ENCODE assay signal across 28 cellular contexts in the genomic region with DNA sequence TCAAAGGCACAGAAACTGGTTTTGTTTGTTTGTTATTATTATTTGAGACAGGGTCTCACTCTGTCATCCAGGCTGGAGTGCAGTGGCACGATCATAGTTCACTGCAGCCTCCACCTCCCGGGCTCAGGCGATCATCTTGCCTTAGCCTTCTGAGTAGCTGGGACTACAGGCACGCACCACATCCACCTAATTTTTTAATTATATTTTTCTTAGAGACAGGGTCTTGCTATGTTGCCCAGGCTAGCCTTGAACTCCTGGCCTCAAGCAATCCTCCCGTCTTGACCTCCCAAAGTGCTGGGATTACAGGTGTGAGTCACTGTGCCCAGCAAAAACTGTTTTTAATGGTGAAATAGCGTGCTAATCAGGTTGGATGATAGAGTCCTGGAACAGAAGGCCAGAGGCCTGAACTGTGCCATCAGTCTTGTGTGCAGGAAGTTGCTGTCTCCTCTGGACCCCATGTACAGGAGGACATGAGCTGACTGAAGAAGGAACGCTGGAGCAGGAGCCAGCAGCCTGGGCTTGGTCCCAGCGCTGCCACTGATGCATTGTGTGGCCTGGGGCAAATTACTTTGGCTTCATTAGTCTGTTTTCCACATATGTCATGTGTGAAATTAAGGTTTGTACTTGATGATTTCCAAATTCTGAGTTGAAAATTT. TPM values are rescaled to one million over a fixed set of nuclear protein-coding genes. Genes with fewer than 3 reads are reported as not detected.
DNase-seq lines count a peak whose midpoint lies in the region; ATAC-seq and TF ChIP-seq lines count a peak whose summit lies in the region.
"Had no signal": no experiment of that assay in that cellular context is flagged by ENCODE, and none has a peak within 500 bp of the region (broad histone marks: within the 10 kb centered on the region; RNA-seq: fewer than 3 reads in every experiment).

No MANE protein-coding gene starts in this region.

- in situ Hi-C loops in GM23248 (cut with MboI), result no loop called here

- H2AFZ ChIP-seq in GM23248 (no peak overlapping the region), hepatocyte (no peak overlapping the region), PC-9 (no peak overlapping the region)

- POLR2A ChIA-PET in PC-9 (lab: Charles Lee; ENCODE audit: unreplicated experiment), result no interaction called here

- H3K36me3 ChIP-seq in GM23248 (ENCODE audit: low read depth), result no peaks in the 10 kb centered on the region
- H3K36me3 ChIP-seq in hepatocyte (replicated peaks; ENCODE audit: insufficient read depth, low read depth), result no peaks in the 10 kb centered on the region
- H3K36me3 ChIP-seq in PC-9 (ENCODE audit: low read depth), result no peaks in the 10 kb centered on the region
- H3K36me3 ChIP-seq: vagina had no signal

- H3K9me2 ChIP-seq in GM23248 (ENCODE audit: insufficient read depth) (no peaks in the 10 kb centered on the region), hepatocyte (replicated peaks; ENCODE audit: insufficient read depth) (no peaks in the 10 kb centered on the region), PC-9 (ENCODE audit: insufficient read depth) (no peaks in the 10 kb centered on the region)

- H3K9ac ChIP-seq in GM23248, result no peak overlapping the region

- H3K9me3 ChIP-seq in GM23248 (ENCODE audit: low read depth) (no peaks in the 10 kb centered on the region), hepatocyte (ENCODE audit: low read depth) (no peaks in the 10 kb centered on the region), PC-9 (ENCODE audit: insufficient read depth, low read depth) (no peaks in the 10 kb centered on the region)
- H3K9me3 ChIP-seq: mucosa of descending colon, vagina had no signal

- peaks cover 98% of the 10 kb centered on the region for H3K79me2 ChIP-seq in GM23248 (ENCODE audit: insufficient read depth)
- peaks cover 97% of the 10 kb centered on the region for H3K79me2 ChIP-seq in hepatocyte
- peaks cover 79% of the 10 kb centered on the region for H3K79me2 ChIP-seq in PC-9 (ENCODE audit: low read depth)

- H4K20me1 ChIP-seq in GM23248 (ENCODE audit: insufficient read depth) (peaks cover 14% of the 10 kb centered on the region; the same call in 1 of the 2 replicates), hepatocyte (ENCODE audit: insufficient read depth, poor library complexity, severe bottlenecking) (peaks cover 62% of the 10 kb centered on the region), PC-9 (ENCODE audit: insufficient read depth) (peaks cover 38% of the 10 kb centered on the region)

- CTCF ChIA-PET in PC-9 (lab: Charles Lee), result no interaction called here

- no peaks in the 10 kb centered on the region for H3F3A ChIP-seq in GM23248 (ENCODE audit: insufficient read depth)
- peaks cover 6% of the 10 kb centered on the region; the same call in 1 of the 2 replicates for H3F3A ChIP-seq in PC-9 (ENCODE audit: insufficient read depth, low read depth)

- TF ChIP-seq CTCF in AG09319 (IDR thresholded peaks at IDR 0.05; ENCODE audit: low read depth, low read length), result no peak
- TF ChIP-seq CTCF in foreskin fibroblast (IDR thresholded peaks at IDR 0.05; ENCODE audit: low read depth, low read length), result no peak
- no peak for TF ChIP-seq CTCF in hepatocyte (IDR thresholded peaks at IDR 0.05; ENCODE audit: poor library complexity)
- no peak for TF ChIP-seq CTCF in PC-9 (conservative IDR thresholded peaks at IDR 0.05)

- H3K4me3 ChIP-seq in GM23248 (no peak overlapping the region), foreskin fibroblast (ENCODE audit: low read depth in 1 of 2, low read length in 2 of 2) (no peak overlapping the region), hepatocyte (no peak overlapping the region), PC-9 (no peak overlapping the region)
- H3K4me3 ChIP-seq: mucosa of descending colon, SK-N-MC, vagina had no signal

- intact Hi-C loops in PC-9 (cut with micrococcal nuclease; ENCODE audit: unreplicated experiment), result no loop called here

- H3K4me2 ChIP-seq in GM23248 (ENCODE audit: unreplicated experiment), result no peak overlapping the region
- no peak overlapping the region for H3K4me2 ChIP-seq in hepatocyte
- no peak overlapping the region for H3K4me2 ChIP-seq in PC-9

- WGBS in GM23248 (ENCODE audit: low coverage in 1 of 2, low lambda C conversion rate in 2 of 2, missing lambda C conversion rate in 2 of 2), 2 experiments, result 73 to 76% methylated on average over 8 of the region's 8 CpGs
- WGBS in hepatocyte (ENCODE audit: low lambda C conversion rate, missing lambda C conversion rate), result 90% methylated on average over 8 of the region's 8 CpGs

- H3K4me1 ChIP-seq in GM23248 (ENCODE audit: insufficient read depth) (peaks cover 13% of the 10 kb centered on the region), hepatocyte (ENCODE audit: insufficient read depth) (peaks cover 20% of the 10 kb centered on the region), PC-9 (replicated peaks; ENCODE audit: insufficient read depth) (peaks cover 9% of the 10 kb centered on the region)

- H3K27me3 ChIP-seq in GM23248 (replicated peaks; ENCODE audit: insufficient read depth) (no peaks in the 10 kb centered on the region), hepatocyte (no peaks in the 10 kb centered on the region), PC-9 (ENCODE audit: insufficient read depth, low read depth) (no peaks in the 10 kb centered on the region)
- H3K27me3 ChIP-seq: vagina had no signal

- BruUV-seq in PC-9 (replicated peaks; lab: Mats Ljungman, UMichigan), result no TSS peak

- peak; percentile 18 for DNase-seq in AG09319 (ENCODE audit: extremely low read depth, low read depth)
- DNase-seq in GM23248, result peak; percentile 41
- peak; percentile 27 for DNase-seq in amniotic epithelial cell (ENCODE audit: low read depth)
- peak; percentile 4 to 34 for DNase-seq in foreskin fibroblast
- DNase-seq in hepatocyte (ENCODE audit: low spot score), result no peak
- no peak for DNase-seq in PC-9
- DNase-seq: activated CD4-positive, alpha-beta T cell treated with anti-CD3 and anti-CD28 coated beads, Interleukin-2, amount 50 U/mL, for 1 hour; activated naive CD4-positive, alpha-beta T cell treated with anti-CD3 and anti-CD28 coated beads, Interleukin-2, amount 50 U/mL, for 16 hours; Calu3; effector CD4-positive, alpha-beta T cell; erythroblast; KBM-7; left ventricle myocardium superior; mucosa of descending colon; NCI-H146; NCI-H524; NK-92 treated with Interleukin-12 subunit alpha and Interleukin-12 subunit beta, amount 100 ng/mL, for 24 hours; stimulated activated CD4-positive, alpha-beta T cell treated with anti-CD3 and anti-CD28 coated beads, Interleukin-12 subunit alpha, Interleukin-12 subunit beta, amount 100 ng/mL, for 4 hours; stimulated activated CD4-positive, alpha-beta T cell treated with anti-CD3 and anti-CD28 coated beads, Interleukin-4, amount 100 ng/mL, for 4 hours; stimulated activated naive CD4-positive, alpha-beta T cell; T-helper 2 cell had no signal

- ATAC-seq in HG02938 (IDR thresholded peaks at IDR 0.05; ENCODE audit: unreplicated experiment) (no peak), HG02571 (IDR thresholded peaks at IDR 0.05; ENCODE audit: unreplicated experiment) (no peak)
- ATAC-seq: left ventricle myocardium superior, mucosa of descending colon, Panc1 had no signal

- no peak overlapping the region for H3K27ac ChIP-seq in GM23248
- H3K27ac ChIP-seq in hepatocyte, result no peak overlapping the region
- H3K27ac ChIP-seq in PC-9, result no peak overlapping the region
- H3K27ac ChIP-seq: C4-2B, SK-N-MC, vagina, VCaP had no signal

RNA-seq across cellular contexts. Expression of a gene that starts 4.9 kb away (rescaled TPM):
- 40.3 and 41.3 TPM in 2 replicates for total RNA-seq in GM23248 (2014; rRNA removed; shearing (Covaris generic))
- polyA plus RNA-seq in GM23248 (2016; fragmentation: Nextera tagmentation; extraction: Ambion mirVana) (35.2 and 38.6 TPM in 2 replicates), hepatocyte (86.4 and 87.3 TPM in 2 replicates)
- total RNA-seq in hepatocyte (65.3 and 72.3 TPM in 2 replicates), PC-9 (2021) (58.4 and 67.8 TPM in 2 replicates)

Comparison
In these comparisons a context has a peak if more than half of its experiments do, and no peak if none do; other contexts are left out.
1. DNase-seq: peak in AG09319 (single experiment), GM23248 (single experiment), amniotic epithelial cell (single experiment) and foreskin fibroblast (2 of 2); none in hepatocyte (single experiment) and PC-9 (0 of 2).